ENCODE assay signal across 10 cellular contexts in the genomic region with DNA sequence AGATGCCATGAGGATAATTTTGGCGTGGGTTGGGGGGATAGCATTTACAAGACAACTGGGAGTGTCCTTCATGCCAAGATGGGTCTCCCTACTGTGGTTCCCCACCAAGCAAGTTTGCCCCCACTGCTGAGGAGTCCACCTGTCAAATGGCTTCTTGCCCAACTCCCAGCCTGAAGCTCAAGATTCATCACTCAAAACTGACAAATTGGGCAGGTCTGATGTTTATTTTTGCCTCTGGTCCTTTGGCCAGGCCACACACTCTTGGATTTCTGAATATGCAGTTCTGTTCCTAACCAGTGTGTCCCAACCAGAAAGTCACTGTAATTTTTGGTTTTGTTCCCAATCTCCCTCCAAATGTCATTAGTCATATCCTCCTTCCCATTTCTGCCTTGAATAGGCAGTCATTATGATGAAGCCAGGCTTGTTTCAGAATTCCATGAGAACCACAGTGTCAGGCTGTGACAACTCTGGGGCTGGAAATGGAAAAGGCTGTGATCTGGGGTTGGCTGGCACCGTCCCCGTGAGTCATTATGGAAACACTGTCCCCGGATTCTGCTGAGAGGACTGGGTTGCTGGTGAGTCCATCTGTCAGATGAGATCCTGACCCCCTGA. TPM values are rescaled to one million over a fixed set of nuclear protein-coding genes. Genes with fewer than 3 reads are reported as not detected.
DNase-seq lines count a peak whose midpoint lies in the region; TF ChIP-seq lines count a peak whose summit lies in the region.
"Had no signal": no experiment of that assay in that cellular context is flagged by ENCODE, and none has a peak within 500 bp of the region (broad histone marks: within the 10 kb centered on the region; RNA-seq: fewer than 3 reads in every experiment).

No MANE protein-coding gene starts in this region.

- peak; percentile 28 for DNase-seq in AG08396 (ENCODE audit: low spot score)
- DNase-seq in SJCRH30: peak; percentile 32 to 39
- peak; percentile 44 to 85 for DNase-seq in fibroblast of lung (ENCODE audit: low read depth in 2 of 2)
- peak; percentile 98 for DNase-seq in myocyte (ENCODE audit: low read depth)
- DNase-seq in NCI-H1930 (lab: John Stamatoyannopoulos, UW): no peak
- no peak for DNase-seq in NOMO-1 treated with DMSO at 0.1 percent for 48 hours (lab: John Stamatoyannopoulos, UW; ENCODE audit: unreplicated experiment)
- no peak for DNase-seq in epidermal melanocyte (ENCODE audit: insufficient read length, low spot score)
- DNase-seq in A673 (ENCODE audit: low spot score): no peak
- DNase-seq: AML-193; stimulated activated CD4-positive, alpha-beta T cell treated with anti-CD3 and anti-CD28 coated beads, Interleukin-4, amount 100 ng/mL, for 4 hours had no signal

- no TSS peak for BruUV-seq in A673 (replicated peaks; lab: Mats Ljungman, UMichigan)

- H3K36me3 ChIP-seq in SJCRH30 (no peaks in the 10 kb centered on the region), fibroblast of lung (ENCODE audit: control insufficient read depth, insufficient read depth, low read length) (no peaks in the 10 kb centered on the region), A673 (ENCODE audit: insufficient read depth, low read length, poor library complexity, severe bottlenecking) (no peaks in the 10 kb centered on the region)

- CTCF ChIA-PET in A673 (lab: Charles Lee): no interaction called here

- H3K4me1 ChIP-seq in SJCRH30: peaks cover 11% of the 10 kb centered on the region
- peaks cover 11% of the 10 kb centered on the region for H3K4me1 ChIP-seq in fibroblast of lung (ENCODE audit: control insufficient read depth, extremely low read depth, insufficient read depth, low read length)
- H3K4me1 ChIP-seq in A673 (ENCODE audit: insufficient read depth, low read length, poor library complexity, severe bottlenecking): no peaks in the 10 kb centered on the region

- H3K27me3 ChIP-seq in SJCRH30 (no peaks in the 10 kb centered on the region), fibroblast of lung (ENCODE audit: control insufficient read depth, insufficient read depth, low read length) (no peaks in the 10 kb centered on the region), A673 (replicated peaks; ENCODE audit: insufficient read depth, low read depth, low read length, poor library complexity) (no peaks in the 10 kb centered on the region)

- H3K9me3 ChIP-seq in SJCRH30 (replicated peaks) (no peaks in the 10 kb centered on the region), fibroblast of lung (ENCODE audit: control insufficient read depth, insufficient read depth, low read depth, low read length) (no peaks in the 10 kb centered on the region), A673 (ENCODE audit: low read depth, low read length, poor library complexity, severe bottlenecking) (no peaks in the 10 kb centered on the region)

- H3K4me2 ChIP-seq in fibroblast of lung (ENCODE audit: extremely low read depth, insufficient read depth, low read length): no peak overlapping the region

- H3K79me2 ChIP-seq in fibroblast of lung (ENCODE audit: control insufficient read depth, insufficient read depth, low read length): no peaks in the 10 kb centered on the region

- intact Hi-C loops in A673 (cut with micrococcal nuclease; ENCODE audit: unreplicated experiment): no loop called here

- H4K20me1 ChIP-seq in fibroblast of lung (ENCODE audit: control insufficient read depth, extremely low read depth, insufficient read depth, low read length): no peaks in the 10 kb centered on the region

- POLR2A ChIA-PET in A673 (lab: Charles Lee; ENCODE audit: low non-redundant PET): no interaction called here

- TF ChIP-seq CTCF in fibroblast of lung (conservative IDR thresholded peaks at IDR 0.05 in 1 of 2, IDR thresholded peaks at IDR 0.05 in 1 of 2; ENCODE audit: low read depth in 1 of 2, low read length in 2 of 2) (no peak), A673 (conservative IDR thresholded peaks at IDR 0.05; ENCODE audit: low read depth, low read length) (no peak)

- H2AFZ ChIP-seq in fibroblast of lung (ENCODE audit: low read length): no peak overlapping the region

- H3K4me3 ChIP-seq in SJCRH30: no peak overlapping the region
- H3K4me3 ChIP-seq in fibroblast of lung (replicated peaks in 1 of 4; ENCODE audit: control extremely low read depth in 1 of 4, insufficient read depth in 1 of 4, low read depth in 3 of 4, low read length in 4 of 4): no peak overlapping the region
- H3K4me3 ChIP-seq in A673 (ENCODE audit: low read depth, low read length, poor library complexity, severe bottlenecking): no peak overlapping the region

- no peak overlapping the region for H3K27ac ChIP-seq in SJCRH30
- no peak overlapping the region for H3K27ac ChIP-seq in fibroblast of lung (ENCODE audit: insufficient read depth, low read length)
- H3K27ac ChIP-seq in A673 (ENCODE audit: low read depth, low read length, poor library complexity, severe bottlenecking): no peak overlapping the region

- H3K9ac ChIP-seq in fibroblast of lung (ENCODE audit: insufficient read depth, low read length): no peak overlapping the region

RNA-seq across cellular contexts. Expression of gene MEF2A, which starts 29.3 kb away (rescaled TPM):
- 33.5 and 41.2 TPM in 2 replicates for total RNA-seq in SJCRH30 (2014; rRNA removed; shearing (Covaris generic))
- 14.9 and 24.6 TPM in 2 replicates for total RNA-seq in fibroblast of lung
- polyA plus RNA-seq in fibroblast of lung: 33.5 and 40.4 TPM in 2 replicates
- 19.0 and 25.5 TPM in 2 replicates for polyA plus RNA-seq in fibroblast of lung (2012)
- polyA minus RNA-seq in fibroblast of lung (ENCODE audit: low replicate concordance): 22.1 and 26.3 TPM in 2 replicates
- total RNA-seq in myocyte: 515 and 568 TPM in 2 replicates
- 42.6 TPM for polyA plus RNA-seq in myocyte (2012)
- 26.4 and 29.5 TPM in 2 replicates for total RNA-seq in A673 (2021)

Comparison
In these comparisons a context has a peak if more than half of its experiments do, and no peak if none do; other contexts are left out.
1. DNase-seq: peak in AG08396 (single experiment), SJCRH30 (2 of 2), fibroblast of lung (2 of 2) and myocyte (single experiment); none in NCI-H1930 (0 of 2), NOMO-1 treated with DMSO at 0.1 percent for 48 hours (single experiment), epidermal melanocyte (single experiment) and A673 (single experiment).
2. RNA of gene MEF2A, which starts 29.3 kb away (total RNA-seq): 515 to 568 TPM in myocyte; 33.5 to 41.2 TPM in SJCRH30, 26.4 to 29.5 TPM in A673 and 14.9 to 24.6 TPM in fibroblast of lung; every median in the first group is over 10 times any median in the second.